In genomic region chr22:42294034-42294985, GRCh38 we compare ENCODE assay signal across 1 cellular context.
TF ChIP-seq lines count a peak whose summit lies in the region.

No MANE protein-coding gene starts in this region.

TF ChIP-seq in HEK293, 187 proteins besides CTCF, POLR2A, EP300 and RAD21 (continued from another document):
- TF ChIP-seq ZBTB44 (tag by site-specific recombination; IDR thresholded peaks at IDR 0.05) (peak; percentile 70; the same call in 1 of the 2 replicates), ZNF292 (tag by site-specific recombination; IDR thresholded peaks at IDR 0.05; ENCODE audit: borderline replicate concordance, low read depth) (no peak), ZNF501 (tag by site-specific recombination; IDR thresholded peaks at IDR 0.05) (no peak), ZXDB (tag by site-specific recombination; IDR thresholded peaks at IDR 0.05) (no peak), YY2 (tag by site-specific recombination; IDR thresholded peaks at IDR 0.05) (no peak), HOXC10 (CRISPR knock-in tag; IDR thresholded peaks at IDR 0.05) (no peak)
